ENCODE assay signal across 8 cellular contexts in genomic region chr12:42483534-42483857, GRCh38.
DNase-seq lines count a peak whose midpoint lies in the region; ATAC-seq, FAIRE-seq and TF ChIP-seq lines count a peak whose summit lies in the region.

No MANE protein-coding gene starts in this region.

- no peak for TF ChIP-seq EP300 in A549 (IDR thresholded peaks at IDR 0.05)

- H3K9me3 Mint-ChIP-seq in activated CD4-positive, alpha-beta T cell treated with anti-CD3 and anti-CD28 coated beads, Interleukin-2, amount 10 ng/mL, durations not matched to agents 7 days and 5 days, result no peaks in the 10 kb centered on the region
- no peaks in the 10 kb centered on the region for H3K9me3 Mint-ChIP-seq in natural killer cell

- H3K27ac ChIP-seq in A549 (peak overlapping the region; percentile 64 to 74; a peak in 5 of 6 replicates), esophagus squamous epithelium (peak overlapping the region; percentile 55 to 84 (median 80))

- TF ChIP-seq CTCF in A549 (IDR thresholded peaks at IDR 0.05) (no peak), esophagus squamous epithelium (IDR thresholded peaks at IDR 0.05) (no peak), natural killer cell (IDR thresholded peaks at IDR 0.05) (no peak)

- FAIRE-seq in A549 (lab: Jason Lieb, UNC), result no peak

- H3K4me3 ChIP-seq in A549, result peak overlapping the region; percentile 90
- peak overlapping the region; percentile 56 to 78 (median 64) for H3K4me3 ChIP-seq in esophagus squamous epithelium

- WGBS in A549 (ENCODE audit: missing lambda C conversion rate), result 0% methylated on average over 5 of the region's 36 CpGs
- 0% methylated on average over 1 of the region's 36 CpGs; no CpG with 5 or more reads in 1 of the 2 donors for WGBS in esophagus squamous epithelium, 2 donors

- TF ChIP-seq RAD21 in A549 (conservative IDR thresholded peaks at IDR 0.05 in 1 of 2, IDR thresholded peaks at IDR 0.05 in 1 of 2), result no peak

- peaks cover 0 to 30% (median 0%) of the 10 kb centered on the region in 4 donors for H3K27me3 ChIP-seq in esophagus squamous epithelium

- H3K4me2 ChIP-seq in A549, result peak overlapping the region; percentile 96

- ATAC-seq in A549 (peak; percentile 40 to 55), GM18909 (IDR thresholded peaks at IDR 0.05; ENCODE audit: poor library complexity, unreplicated experiment) (peak; percentile 35), HG03097 (IDR thresholded peaks at IDR 0.05; ENCODE audit: low FRiP score, unreplicated experiment) (peak; percentile 19), natural killer cell (peak in 2 of 3 donors; percentile 52 to 65)

- DNase-seq in A549 (ENCODE audit: low read depth in 1 of 2, low spot score in 1 of 2), result no peak
- DNase-seq in activated CD4-positive, alpha-beta T cell treated with anti-CD3 and anti-CD28 coated beads, Interleukin-2, amount 10 ng/mL, durations not matched to agents 7 days and 5 days, result no peak
- no peak for DNase-seq in esophagus squamous epithelium (lab: John Stamatoyannopoulos, UW)
- peak; percentile 17 for DNase-seq in natural killer cell
- no peak for DNase-seq in SIG-M5 (lab: John Stamatoyannopoulos, UW)
- no peak for DNase-seq in NK-92 (lab: John Stamatoyannopoulos, UW; ENCODE audit: unreplicated experiment)

- CTCF ChIA-PET in A549 (lab: Yijun Ruan, JAX), result interaction anchor here (0.5 to 7.8 kb wide), 28 partner anchors 8 to 853 kb away, joined by 3 to 69 read pairs (median 5); no protein-coding TSS in a partner anchor
- CTCF ChIA-PET in activated CD4-positive, alpha-beta T cell treated with anti-CD3 and anti-CD28 coated beads, Interleukin-2, amount 10 ng/mL, durations not matched to agents 7 days and 5 days (lab: Charles Lee), result interaction anchor here (1.0 to 1.6 kb wide), 4 partner anchors 8 to 21 kb away, joined by 3 to 5 read pairs (median 4); no protein-coding TSS in a partner anchor

- TF ChIP-seq POLR2A in A549 (IDR thresholded peaks at IDR 0.05; ENCODE audit: low read length) (no peak), esophagus squamous epithelium (IDR thresholded peaks at IDR 0.05) (no peak)

- no peaks in the 10 kb centered on the region for H3K36me3 Mint-ChIP-seq in activated CD4-positive, alpha-beta T cell treated with anti-CD3 and anti-CD28 coated beads, Interleukin-2, amount 10 ng/mL, durations not matched to agents 7 days and 5 days (ENCODE audit: low read depth)
- no peaks in the 10 kb centered on the region for H3K36me3 Mint-ChIP-seq in natural killer cell

- H3K27me3 Mint-ChIP-seq in activated CD4-positive, alpha-beta T cell treated with anti-CD3 and anti-CD28 coated beads, Interleukin-2, amount 10 ng/mL, durations not matched to agents 7 days and 5 days, result peaks cover 78% of the 10 kb centered on the region
- H3K27me3 Mint-ChIP-seq in natural killer cell (ENCODE audit: low read depth in 2 of 2), result peaks cover 41 to 86% of the 10 kb centered on the region in 2 donors

- H3K4me1 ChIP-seq in A549 (0 out of 3 replicates have a peak, but pooled peaks cover 3% of the 10 kb centered on the region), esophagus squamous epithelium (peaks cover 0 to 35% (median 6%) of the 10 kb centered on the region in 3 donors)

- POLR2A ChIA-PET in A549 (lab: Yijun Ruan, JAX), result no interaction called here
- POLR2A ChIA-PET in activated CD4-positive, alpha-beta T cell treated with anti-CD3 and anti-CD28 coated beads, Interleukin-2, amount 10 ng/mL, durations not matched to agents 7 days and 5 days (lab: Charles Lee), result no interaction called here

- intact Hi-C loops in esophagus squamous epithelium (cut with DNase I), result loop anchor here (10.0 kb wide), 1 partner anchor 851 kb away; no protein-coding TSS in a partner anchor
- intact Hi-C loops in natural killer cell (cut with micrococcal nuclease), result no loop called here

- H3K4me1 Mint-ChIP-seq in activated CD4-positive, alpha-beta T cell treated with anti-CD3 and anti-CD28 coated beads, Interleukin-2, amount 10 ng/mL, durations not matched to agents 7 days and 5 days, result peaks cover 12% of the 10 kb centered on the region
- H3K4me1 Mint-ChIP-seq in natural killer cell, result peaks cover 11 to 15% of the 10 kb centered on the region in 2 donors

- peak overlapping the region; percentile 79 for H3K4me3 Mint-ChIP-seq in activated CD4-positive, alpha-beta T cell treated with anti-CD3 and anti-CD28 coated beads, Interleukin-2, amount 10 ng/mL, durations not matched to agents 7 days and 5 days
- peak overlapping the region; percentile 93 for H3K4me3 Mint-ChIP-seq in natural killer cell

- H3K27ac Mint-ChIP-seq in activated CD4-positive, alpha-beta T cell treated with anti-CD3 and anti-CD28 coated beads, Interleukin-2, amount 10 ng/mL, durations not matched to agents 7 days and 5 days, result no peak overlapping the region
- peak overlapping the region in 1 of 2 donors; percentile 78 for H3K27ac Mint-ChIP-seq in natural killer cell

- H3K36me3 ChIP-seq in esophagus squamous epithelium, result no peaks in the 10 kb centered on the region

- H3K9me3 ChIP-seq in A549 (no peaks in the 10 kb centered on the region), esophagus squamous epithelium (no peaks in the 10 kb centered on the region)

TF ChIP-seq in A549, 52 proteins besides CTCF, POLR2A, EP300 and RAD21:
- TF ChIP-seq ESRRA (IDR thresholded peaks at IDR 0.05; ENCODE audit: borderline replicate concordance, low read length) (no peak), JUN (IDR thresholded peaks at IDR 0.05) (0 out of 5 replicates have a peak, but pooled peaks of 1 of the 2 experiments have one; percentile 1)
TF ChIP-seq in A549: peak in this region for 1.
